Comparison of ENCODE assay signal across 15 cellular contexts in genomic region chr20:58268936-58269619, GRCh38. TPM values are rescaled to one million over a fixed set of nuclear protein-coding genes. Genes with fewer than 3 reads are reported as not detected.
A peak's percentile ranks its signal among the peaks of the same experiment; 100 is the strongest.
DNase-seq lines count a peak whose midpoint lies in the region; ATAC-seq lines count a peak whose summit lies in the region.
"Had no signal": no experiment of that assay in that cellular context is flagged by ENCODE, and none has a peak within 500 bp of the region (broad histone marks: within the 10 kb centered on the region; RNA-seq: fewer than 3 reads in every experiment).

No MANE protein-coding gene starts in this region.

- no peaks in the 10 kb centered on the region for H4K20me1 ChIP-seq in Karpas-422 (ENCODE audit: insufficient read depth, low read depth, low read length)

- peaks cover 0 to 3% of the 10 kb centered on the region in 2 donors for H3K9me3 Mint-ChIP-seq in activated T-cell treated with anti-CD3 and anti-CD28 coated beads, Interleukin-2, amount 50 U/mL, for 72 hours
- no peaks in the 10 kb centered on the region for H3K9me3 Mint-ChIP-seq in central memory CD8-positive, alpha-beta T cell
- no peaks in the 10 kb centered on the region for H3K9me3 Mint-ChIP-seq in stimulated activated naive CD8-positive, alpha-beta T cell treated with anti-CD3 and anti-CD28 coated beads, Interleukin-15, Interleukin-2, amounts not matched to agents 100 ng/mL and 50 ng/mL, for 24 hours

- no peaks in the 10 kb centered on the region for H3K27me3 ChIP-seq in Karpas-422 (ENCODE audit: low read length)
- H3K27me3 ChIP-seq: vagina had no signal

- H3K36me3 Mint-ChIP-seq in activated T-cell treated with anti-CD3 and anti-CD28 coated beads, Interleukin-2, amount 50 U/mL, for 72 hours (ENCODE audit: insufficient read depth in 2 of 2) = peaks cover 16 to 19% of the 10 kb centered on the region in 2 donors
- H3K36me3 Mint-ChIP-seq in T-helper 17 cell (ENCODE audit: low read depth) = peaks cover 8% of the 10 kb centered on the region
- peaks cover 21% of the 10 kb centered on the region for H3K36me3 Mint-ChIP-seq in central memory CD8-positive, alpha-beta T cell (ENCODE audit: insufficient read depth)
- peaks cover 24% of the 10 kb centered on the region for H3K36me3 Mint-ChIP-seq in stimulated activated naive CD8-positive, alpha-beta T cell treated with anti-CD3 and anti-CD28 coated beads, Interleukin-15, Interleukin-2, amounts not matched to agents 100 ng/mL and 50 ng/mL, for 24 hours (ENCODE audit: low read depth)

- no peak overlapping the region for H3K4me3 ChIP-seq in Karpas-422 (ENCODE audit: low read length)
- H3K4me3 ChIP-seq: GM23248, vagina had no signal

- peak overlapping the region; percentile 8 for H3K27ac Mint-ChIP-seq in activated T-cell treated with anti-CD3 and anti-CD28 coated beads, Interleukin-2, amount 50 U/mL, for 72 hours
- H3K27ac Mint-ChIP-seq in T-helper 17 cell = peak overlapping the region; percentile 90
- peak overlapping the region; percentile 70 for H3K27ac Mint-ChIP-seq in central memory CD8-positive, alpha-beta T cell (ENCODE audit: low read depth)
- peak overlapping the region; percentile 84 for H3K27ac Mint-ChIP-seq in stimulated activated naive CD8-positive, alpha-beta T cell treated with anti-CD3 and anti-CD28 coated beads, Interleukin-15, Interleukin-2, amounts not matched to agents 100 ng/mL and 50 ng/mL, for 24 hours
- H3K27ac Mint-ChIP-seq: progenitor cell of endocrine pancreas had no signal

- H3K79me2 ChIP-seq in Karpas-422 (ENCODE audit: low read length) = no peaks in the 10 kb centered on the region

- no peak overlapping the region for H3K4me2 ChIP-seq in Karpas-422 (ENCODE audit: low read depth, low read length, poor library complexity, severe bottlenecking)

- ATAC-seq in activated T-cell treated with anti-CD3 and anti-CD28 coated beads, Interleukin-2, amount 50 U/mL, for 72 hours (replicated peaks in 1 of 2) = peak in 1 of 2 donors; percentile 14
- ATAC-seq in T-helper 17 cell = no peak
- no peak for ATAC-seq in central memory CD8-positive, alpha-beta T cell (replicated peaks; ENCODE audit: extremely low read depth, poor library complexity, severe bottlenecking)
- ATAC-seq in GM18502 (IDR thresholded peaks at IDR 0.05; ENCODE audit: poor library complexity, unreplicated experiment) = no peak
- no peak for ATAC-seq in HG03139 (IDR thresholded peaks at IDR 0.05; ENCODE audit: unreplicated experiment)
- ATAC-seq: activated CD4-positive, CD25-positive, alpha-beta regulatory T cell treated with anti-CD3 and anti-CD28 coated beads, Interleukin-2, amount 50 U/mL, for 24 hours had no signal

- H3K4me3 Mint-ChIP-seq in activated T-cell treated with anti-CD3 and anti-CD28 coated beads, Interleukin-2, amount 50 U/mL, for 72 hours = peak overlapping the region; percentile 36 to 55
- H3K4me3 Mint-ChIP-seq in T-helper 17 cell = peak overlapping the region; percentile 45
- H3K4me3 Mint-ChIP-seq in central memory CD8-positive, alpha-beta T cell = no peak overlapping the region
- H3K4me3 Mint-ChIP-seq in stimulated activated naive CD8-positive, alpha-beta T cell treated with anti-CD3 and anti-CD28 coated beads, Interleukin-15, Interleukin-2, amounts not matched to agents 100 ng/mL and 50 ng/mL, for 24 hours = peak overlapping the region; percentile 28

- no peak overlapping the region for H2AFZ ChIP-seq in Karpas-422 (ENCODE audit: low read length)
- H2AFZ ChIP-seq: GM23248 had no signal

- H3K9me2 ChIP-seq in Karpas-422 (replicated peaks; ENCODE audit: insufficient read depth, low read length) = no peaks in the 10 kb centered on the region

- DNase-seq in activated T-cell treated with anti-CD3 and anti-CD28 coated beads, Interleukin-2, amount 50 U/mL, for 72 hours = no peak
- no peak for DNase-seq in activated T-cell treated with anti-CD3 and anti-CD28 coated beads, Interleukin-2, amount 50 U/mL, for 1 hour
- no peak for DNase-seq in T-helper 17 cell
- DNase-seq in central memory CD8-positive, alpha-beta T cell (ENCODE audit: low spot score in 2 of 2) = no peak
- no peak for DNase-seq in Karpas-422
- DNase-seq: GM23248, NCI-H146, NCI-H69, SHP77 treated with DMSO at 0.1 percent for 48 hours had no signal

- no peaks in the 10 kb centered on the region for H3K27me3 Mint-ChIP-seq in activated T-cell treated with anti-CD3 and anti-CD28 coated beads, Interleukin-2, amount 50 U/mL, for 72 hours (ENCODE audit: low read depth)
- H3K27me3 Mint-ChIP-seq in T-helper 17 cell = no peaks in the 10 kb centered on the region
- no peaks in the 10 kb centered on the region for H3K27me3 Mint-ChIP-seq in central memory CD8-positive, alpha-beta T cell
- no peaks in the 10 kb centered on the region for H3K27me3 Mint-ChIP-seq in stimulated activated naive CD8-positive, alpha-beta T cell treated with anti-CD3 and anti-CD28 coated beads, Interleukin-15, Interleukin-2, amounts not matched to agents 100 ng/mL and 50 ng/mL, for 24 hours
- H3K27me3 Mint-ChIP-seq: progenitor cell of endocrine pancreas had no signal

- no peak overlapping the region for H3K9ac ChIP-seq in Karpas-422 (ENCODE audit: low read length)
- H3K9ac ChIP-seq: GM23248 had no signal

- no peak overlapping the region for H3K27ac ChIP-seq in Karpas-422 (ENCODE audit: low read length)
- H3K27ac ChIP-seq: GM23248, vagina had no signal

- peaks cover 51% of the 10 kb centered on the region for H3K4me1 Mint-ChIP-seq in activated T-cell treated with anti-CD3 and anti-CD28 coated beads, Interleukin-2, amount 50 U/mL, for 72 hours (ENCODE audit: low read depth)
- H3K4me1 Mint-ChIP-seq in T-helper 17 cell = peaks cover 17% of the 10 kb centered on the region
- peaks cover 19% of the 10 kb centered on the region for H3K4me1 Mint-ChIP-seq in central memory CD8-positive, alpha-beta T cell
- peaks cover 55% of the 10 kb centered on the region for H3K4me1 Mint-ChIP-seq in stimulated activated naive CD8-positive, alpha-beta T cell treated with anti-CD3 and anti-CD28 coated beads, Interleukin-15, Interleukin-2, amounts not matched to agents 100 ng/mL and 50 ng/mL, for 24 hours (ENCODE audit: low read depth)

- H3K4me1 ChIP-seq in Karpas-422 (ENCODE audit: low read length) = no peaks in the 10 kb centered on the region
- H3K4me1 ChIP-seq: vagina had no signal

- H3K36me3 ChIP-seq in Karpas-422 (ENCODE audit: insufficient read depth, low read length) = no peaks in the 10 kb centered on the region

- H3K9me3 ChIP-seq in T-helper 17 cell (ENCODE audit: control insufficient read depth, low read length, poor library complexity, severe bottlenecking) (no peaks in the 10 kb centered on the region), Karpas-422 (ENCODE audit: low read length) (no peaks in the 10 kb centered on the region)
- H3K9me3 ChIP-seq: vagina had no signal

RNA-seq across cellular contexts. Expression of gene RAB22A, which starts 40.4 kb away (rescaled TPM):
- 10 to 100 TPM; 12.3 to 13.2 TPM for total RNA-seq in activated T-cell treated with anti-CD3 and anti-CD28 coated beads, Interleukin-2, amount 50 U/mL, for 72 hours
- 10 to 100 TPM; 21.7 to 22.4 TPM for total RNA-seq in T-helper 17 cell
- 10.8 and 11.8 TPM in 2 replicates for total RNA-seq in Karpas-422 (2014; rRNA removed; shearing (Covaris generic); ENCODE audit: low replicate concordance)

RNA-seq across cellular contexts. Expression of gene ANKRD60, which starts 40.6 kb away (rescaled TPM):
- not detected for total RNA-seq in activated T-cell treated with anti-CD3 and anti-CD28 coated beads, Interleukin-2, amount 50 U/mL, for 72 hours
- total RNA-seq in T-helper 17 cell = not detected
- not detected in 2 replicates for total RNA-seq in Karpas-422 (2014; rRNA removed; shearing (Covaris generic); ENCODE audit: low replicate concordance)
- total RNA-seq: GM23248, progenitor cell of endocrine pancreas, vagina had no signal

Comparison
In these comparisons a context has a peak if more than half of its experiments do, and no peak if none do; other contexts are left out.
1. H3K27ac Mint-ChIP-seq: peak in every context shown above with its lines; median percentile 90 in T-helper 17 cell; 84 in stimulated activated naive CD8-positive, alpha-beta T cell treated with anti-CD3 and anti-CD28 coated beads, Interleukin-15, Interleukin-2, amounts not matched to agents 100 ng/mL and 50 ng/mL, for 24 hours; 70 in central memory CD8-positive, alpha-beta T cell; 8 in activated T-cell treated with anti-CD3 and anti-CD28 coated beads, Interleukin-2, amount 50 U/mL, for 72 hours.